ENCODE assay signal across 1 cellular context in genomic region chr11:17207317-17208256, GRCh38.
TF ChIP-seq lines count a peak whose summit lies in the region.

PIK3C2A (minus strand) TSS chr11:17207986; CDS start chr11:17169741, 38,245 bp downstream.

TF ChIP-seq in K562, 482 proteins besides CTCF, POLR2A, EP300 and RAD21 (continued from another document and continues in another):
- TF ChIP-seq PRDM10 (IDR thresholded peaks at IDR 0.05; ENCODE audit: partially characterized antibody), result peak; percentile 30
- no peak for TF ChIP-seq E4F1 (CRISPR knock-in tag; IDR thresholded peaks at IDR 0.05; ENCODE audit: borderline replicate concordance)
- peak; percentile 57 for TF ChIP-seq JUND (IDR thresholded peaks at IDR 0.05; ENCODE audit: borderline replicate concordance, low read depth, low read length)
- no peak; the same call in 2 of the 3 replicates for TF ChIP-seq JUND (tag; IDR thresholded peaks at IDR 0.05; ENCODE audit: borderline replicate concordance, low read depth, low read length)
- peak; percentile 56 for TF ChIP-seq HNRNPLL (IDR thresholded peaks at IDR 0.05; ENCODE audit: low read depth, low read length, poor library complexity, severe bottlenecking)
- TF ChIP-seq POLR2G (IDR thresholded peaks at IDR 0.05; ENCODE audit: low read depth, low read length), result peak; percentile 96
- no peak for TF ChIP-seq HNRNPK (IDR thresholded peaks at IDR 0.05; ENCODE audit: low read depth, low read length, poor library complexity, severe bottlenecking)
- TF ChIP-seq MAZ (CRISPR knock-in tag; conservative IDR thresholded peaks at IDR 0.05 in 1 of 2, IDR thresholded peaks at IDR 0.05 in 1 of 2), result peak; percentile 64 to 71
- TF ChIP-seq ZNF133 (CRISPR knock-in tag; IDR thresholded peaks at IDR 0.05), result no peak
- TF ChIP-seq HCFC1 (IDR thresholded peaks at IDR 0.05; ENCODE audit: low read depth, low read length), result 0 out of 2 replicates have a peak, but pooled peaks have one; percentile 6
- no peak for TF ChIP-seq HDAC3 (IDR thresholded peaks at IDR 0.05; ENCODE audit: borderline replicate concordance, partially characterized antibody)
- no peak; the same call in 1 of the 2 replicates for TF ChIP-seq SOX6 (IDR thresholded peaks at IDR 0.05)
- TF ChIP-seq ATF7 (IDR thresholded peaks at IDR 0.05), result peak; percentile 73
- TF ChIP-seq FOXM1 (IDR thresholded peaks at IDR 0.05; ENCODE audit: low read depth), result no peak
- no peak for TF ChIP-seq FOXM1 (CRISPR knock-in tag; IDR thresholded peaks at IDR 0.05; ENCODE audit: low read depth)
- no peak for TF ChIP-seq HDAC6 (IDR thresholded peaks at IDR 0.05; ENCODE audit: low read depth, low read length)
- no peak; the same call in 1 of the 2 replicates for TF ChIP-seq SMC3 (conservative IDR thresholded peaks at IDR 0.05; ENCODE audit: insufficient read depth, low read depth, low read length)
- TF ChIP-seq XRCC5 (IDR thresholded peaks at IDR 0.05; ENCODE audit: low read depth, low read length), result no peak
- TF ChIP-seq UBTF (IDR thresholded peaks at IDR 0.05; ENCODE audit: borderline replicate concordance in 1 of 2, low read depth in 2 of 2, low read length in 2 of 2), result peak; percentile 36 to 39; a peak in 1 of 4 replicates
- TF ChIP-seq ZBTB2 (IDR thresholded peaks at IDR 0.05), result 0 out of 2 replicates have a peak, but pooled peaks have one; percentile 8
- TF ChIP-seq CHAMP1 (IDR thresholded peaks at IDR 0.05), result no peak
- TF ChIP-seq SMAD3 (CRISPR knock-in tag; conservative IDR thresholded peaks at IDR 0.05), result no peak
- peak; percentile 25 for TF ChIP-seq TOE1 (IDR thresholded peaks at IDR 0.05; ENCODE audit: borderline replicate concordance)
- no peak for TF ChIP-seq TOE1 (CRISPR knock-in tag; IDR thresholded peaks at IDR 0.05; ENCODE audit: borderline replicate concordance, low read depth)
- no peak; the same call in 1 of the 2 replicates for TF ChIP-seq LCOR (CRISPR knock-in tag; IDR thresholded peaks at IDR 0.05)
- TF ChIP-seq GTF3C2 (IDR thresholded peaks at IDR 0.05; ENCODE audit: borderline replicate concordance, extremely low read depth, insufficient read length), result no peak
- TF ChIP-seq NR3C1 (CRISPR knock-in tag; IDR thresholded peaks at IDR 0.05), result no peak
- TF ChIP-seq ASH1L (IDR thresholded peaks at IDR 0.05; ENCODE audit: borderline replicate concordance, low read depth, partially characterized antibody), result no peak
- TF ChIP-seq REST (CRISPR knock-in tag; IDR thresholded peaks at IDR 0.05; ENCODE audit: low read depth), result no peak
- TF ChIP-seq CHCHD3 (CRISPR knock-in tag; IDR thresholded peaks at IDR 0.05), result no peak
- TF ChIP-seq SNRNP70 (optimal IDR thresholded peaks at IDR 0.05; ENCODE audit: low read depth, low read length), result no peak
- peak; percentile 36; the same call in 1 of the 2 replicates for TF ChIP-seq NFIC (IDR thresholded peaks at IDR 0.05)
- TF ChIP-seq ZNF143 (CRISPR knock-in tag; IDR thresholded peaks at IDR 0.05), result no peak
- TF ChIP-seq ZNF551 (CRISPR knock-in tag; IDR thresholded peaks at IDR 0.05), result no peak
- TF ChIP-seq ZNF41 (CRISPR knock-in tag; conservative IDR thresholded peaks at IDR 0.05), result no peak
- TF ChIP-seq CHD1 (IDR thresholded peaks at IDR 0.05; ENCODE audit: low read length), result peak; percentile 50
- TF ChIP-seq SIX5 (IDR thresholded peaks at IDR 0.05; ENCODE audit: borderline replicate concordance in 1 of 2, insufficient read depth in 1 of 2, low read depth in 1 of 2, low read length in 2 of 2), result no peak
- no peak for TF ChIP-seq ATF3 (IDR thresholded peaks at IDR 0.05)
- TF ChIP-seq ATF3 (CRISPR knock-in tag; conservative IDR thresholded peaks at IDR 0.05), result no peak
- TF ChIP-seq SP2 (IDR thresholded peaks at IDR 0.05; ENCODE audit: extremely low read depth, low read depth, low read length, poor library complexity, severe bottlenecking), result no peak
- TF ChIP-seq DACH1 (IDR thresholded peaks at IDR 0.05; ENCODE audit: partially characterized antibody), result no peak
- no peak for TF ChIP-seq HLTF (IDR thresholded peaks at IDR 0.05)
- no peak for TF ChIP-seq NFE2L1 (tag; IDR thresholded peaks at IDR 0.05; ENCODE audit: borderline replicate concordance, low read depth)
- TF ChIP-seq KDM1A (IDR thresholded peaks at IDR 0.05), result no peak
